ENCODE assay signal across 10 cellular contexts in genomic region chr3:64475037-64475436, GRCh38.
"Had no signal": no experiment of that assay in that cellular context is flagged by ENCODE, and none has a peak within 500 bp of the region (broad histone marks: within the 10 kb centered on the region; RNA-seq: fewer than 3 reads in every experiment).

No MANE protein-coding gene starts in this region.

- H3K4me3 ChIP-seq: adrenal gland, hepatocyte, pancreas, smooth muscle cell, tibial artery, uterus had no signal

- DNase-seq: activated naive CD4-positive, alpha-beta T cell treated with anti-CD3 and anti-CD28 coated beads, Interleukin-2, amount 50 U/mL, for 16 hours; adrenal gland; kidney glomerular epithelial cell; pancreas; retina; T-helper 17 cell; tibial artery; uterus had no signal

- ATAC-seq: pancreas, T-helper 17 cell had no signal

- H3K4me1 ChIP-seq: adrenal gland, pancreas, tibial artery, uterus had no signal

- H2AFZ ChIP-seq: hepatocyte had no signal

- H3K36me3 ChIP-seq: adrenal gland, pancreas, tibial artery, uterus had no signal

- H3K27ac ChIP-seq: adrenal gland, hepatocyte, pancreas, tibial artery, uterus had no signal

- H3K79me2 ChIP-seq: hepatocyte had no signal

- H3K9me3 ChIP-seq: adrenal gland, pancreas, tibial artery, uterus had no signal

- H3K4me2 ChIP-seq: hepatocyte, smooth muscle cell had no signal

- H3K27me3 ChIP-seq: hepatocyte, pancreas, tibial artery, uterus had no signal
